8 cellular contexts compared by ENCODE assay signal in genomic region chr14:91113829-91114078, GRCh38. TPM values are rescaled to one million over a fixed set of nuclear protein-coding genes. Genes with fewer than 3 reads are reported as not detected.
A peak's percentile ranks its signal among the peaks of the same experiment; 100 is the strongest.
DNase-seq lines count a peak whose midpoint lies in the region; ATAC-seq and TF ChIP-seq lines count a peak whose summit lies in the region.

TSS of gene DGLUCY (plus strand) at chr14:91114073. CDS start at chr14:91160295, 46,222 bp downstream.

- TF ChIP-seq POLR2A in testis (IDR thresholded peaks at IDR 0.05): no peak

- peak within 1 kb of the TSS; percentile 89 to 91 for H3K27ac ChIP-seq in testis

- H3K9me3 ChIP-seq in mononuclear cell (ENCODE audit: low read depth, low read length) (no peaks in the 10 kb centered on the region), testis (no peaks in the 10 kb centered on the region)

- no peak for TF ChIP-seq CTCF in testis (IDR thresholded peaks at IDR 0.05)

- DNase-seq in CD1c-positive myeloid dendritic cell (ENCODE audit: extremely low spot score) (peak; percentile 59), GM19240 (ENCODE audit: insufficient read length, low spot score) (peak; percentile 69), SW480 (ENCODE audit: low spot score) (peak; percentile 81), testis (peak; percentile 93), C1 segment of cervical spinal cord (lab: John Stamatoyannopoulos, UW) (no peak)

- H3K27me3 ChIP-seq in mononuclear cell (ENCODE audit: insufficient read depth, low read length) (no peaks in the 10 kb centered on the region), testis (no peaks in the 10 kb centered on the region)

- WGBS in testis, 2 donors: 4% methylated on average over 5 of the region's 5 CpGs; no CpG with 5 or more reads in 1 of the 2 donors

- H3K36me3 ChIP-seq in testis (ENCODE audit: low read depth, missing control alignments): no peaks in the 10 kb centered on the region

- H3K4me1 ChIP-seq in mononuclear cell (ENCODE audit: insufficient read depth, low read length) (peaks cover 66% of the 10 kb centered on the region), testis (peaks cover 30% of the 10 kb centered on the region)

- peak within 1 kb of the TSS; percentile 62 for H3K4me3 ChIP-seq in mononuclear cell (ENCODE audit: low read length)
- peak within 1 kb of the TSS; percentile 66 to 80 for H3K4me3 ChIP-seq in testis

- intact Hi-C loops in testis (cut with DNase I; ENCODE audit: low total_unique reads): no loop called here

- in situ Hi-C loops in endometrial microvascular endothelial cells (cut with HindIII; ENCODE audit: inconsistent ontology term, low pct_unique_long_range_greater_than_20kb, low sequenced_read_pairs): no loop called here

- ATAC-seq in HG03457 (IDR thresholded peaks at IDR 0.05; ENCODE audit: unreplicated experiment): peak; percentile 64

RNA-seq across cellular contexts. Expression of gene DGLUCY, which starts in this region (rescaled TPM):
- total RNA-seq in endometrial microvascular endothelial cells (ENCODE audit: inconsistent ontology term): 36.8 TPM
- total RNA-seq in mononuclear cell: 23.2 TPM
- total RNA-seq in testis: 100 to 1,000 TPM; 145 to 161 TPM
- polyA plus RNA-seq in testis (ENCODE audit: insufficient read depth, low read depth, low replicate concordance): 77.5 TPM

Comparison
In these comparisons a context has a peak if more than half of its experiments do, and no peak if none do; other contexts are left out.
1. DNase-seq: peak in CD1c-positive myeloid dendritic cell (single experiment), GM19240 (single experiment), SW480 (single experiment) and testis (single experiment); none in C1 segment of cervical spinal cord (0 of 14).